ENCODE assay signal across 10 cellular contexts in genomic region chr2:18345848-18346247, GRCh38.
DNase-seq lines count a peak whose midpoint lies in the region; ATAC-seq and TF ChIP-seq lines count a peak whose summit lies in the region.
"Had no signal": no experiment of that assay in that cellular context is flagged by ENCODE, and none has a peak within 500 bp of the region (broad histone marks: within the 10 kb centered on the region; RNA-seq: fewer than 3 reads in every experiment).

No MANE protein-coding gene starts in this region.

- no peaks in the 10 kb centered on the region for H3K36me3 ChIP-seq in MM.1S (replicated peaks; ENCODE audit: insufficient read depth, low read length)

- H3K27me3 ChIP-seq in MM.1S (replicated peaks; ENCODE audit: insufficient read depth, low read length), result no peaks in the 10 kb centered on the region

- no peak for ATAC-seq in GM21576 (IDR thresholded peaks at IDR 0.05; ENCODE audit: unreplicated experiment)

- H4K20me1 ChIP-seq in MM.1S (ENCODE audit: insufficient read depth, low read length), result no peaks in the 10 kb centered on the region

- H3K9me3 ChIP-seq in MM.1S (replicated peaks; ENCODE audit: insufficient read depth, low read length), result no peaks in the 10 kb centered on the region

- DNase-seq in LHCN-M2 (ENCODE audit: low read depth), result peak; percentile 41
- DNase-seq in astrocyte of the hippocampus (ENCODE audit: low read depth, low spot score), result peak; percentile 54
- DNase-seq in kidney glomerular epithelial cell (lab: John Stamatoyannopoulos, UW), result peak; percentile 71
- DNase-seq in activated CD8-positive, alpha-beta memory T cell treated with anti-CD3 and anti-CD28 coated beads for 24 hours, result no peak
- DNase-seq in NCI-H1694 treated with DMSO at 0.1 percent for 48 hours (lab: John Stamatoyannopoulos, UW), result no peak
- DNase-seq in MM.1S, result no peak
- DNase-seq: central memory CD4-positive, alpha-beta T cell; NCI-H2171 treated with DMSO at 0.1 percent for 48 hours had no signal

- H2AFZ ChIP-seq in MM.1S (ENCODE audit: low read length), result no peak overlapping the region

- H3K9ac ChIP-seq in MM.1S (ENCODE audit: low read length), result no peak overlapping the region

- no peaks in the 10 kb centered on the region for H3K9me2 ChIP-seq in MM.1S (replicated peaks; ENCODE audit: insufficient read depth, low read length)

- H3K79me2 ChIP-seq in MM.1S (ENCODE audit: low read length), result no peaks in the 10 kb centered on the region

- H3K27ac ChIP-seq in 22Rv1 (peak overlapping the region; percentile 40), MM.1S (ENCODE audit: low read length) (no peak overlapping the region)

- H3K4me3 ChIP-seq in MM.1S (ENCODE audit: low read length), result no peak overlapping the region

- H3K4me2 ChIP-seq in MM.1S (ENCODE audit: low read depth, low read length), result no peak overlapping the region

- no peaks in the 10 kb centered on the region for H3K4me1 ChIP-seq in MM.1S (ENCODE audit: low read length)

- TF ChIP-seq CTCF in 22Rv1 (IDR thresholded peaks at IDR 0.05) (no peak), MM.1S (IDR thresholded peaks at IDR 0.05; ENCODE audit: low read length) (no peak)

- H3F3A ChIP-seq in MM.1S (ENCODE audit: insufficient read depth, low read length), result no peaks in the 10 kb centered on the region

Comparison
In these comparisons a context has a peak if more than half of its experiments do, and no peak if none do; other contexts are left out.
1. DNase-seq: peak in LHCN-M2 (single experiment), astrocyte of the hippocampus (single experiment) and kidney glomerular epithelial cell (single experiment); none in activated CD8-positive, alpha-beta memory T cell treated with anti-CD3 and anti-CD28 coated beads for 24 hours (single experiment), NCI-H1694 treated with DMSO at 0.1 percent for 48 hours (single experiment) and MM.1S (single experiment).